ENCODE assay signal across 16 cellular contexts in genomic region chr9:133639613-133640012, GRCh38. TPM values are rescaled to one million over a fixed set of nuclear protein-coding genes. Genes with fewer than 3 reads are reported as not detected.
DNase-seq lines count a peak whose midpoint lies in the region; ATAC-seq and TF ChIP-seq lines count a peak whose summit lies in the region.
"Had no signal": no experiment of that assay in that cellular context is flagged by ENCODE, and none has a peak within 500 bp of the region (broad histone marks: within the 10 kb centered on the region; RNA-seq: fewer than 3 reads in every experiment).

No MANE protein-coding gene starts in this region.

- DNase-seq in Right ventricle myocardium inferior (ENCODE audit: missing footprints) (peak; percentile 30), right cardiac atrium (no peak), chondrocyte (ENCODE audit: low spot score) (peak; percentile 61), neural progenitor cell (ENCODE audit: low spot score) (no peak), EL (no peak)
- DNase-seq in effector CD8-positive, alpha-beta T cell (lab: John Stamatoyannopoulos, UW): no peak
- DNase-seq: ACHN; Caco-2; CD4-positive, alpha-beta T cell; GDM1; GM23248 had no signal

- 85% methylated on average over 8 of the region's 8 CpGs for WGBS in right cardiac atrium

- H3K9me3 ChIP-seq in right cardiac atrium (ENCODE audit: control insufficient read depth, low read length) (no peaks in the 10 kb centered on the region), neural progenitor cell (ENCODE audit: low read depth) (no peaks in the 10 kb centered on the region)
- H3K9me3 ChIP-seq: Caco-2, HAP-1 had no signal

- H3K4me1 Mint-ChIP-seq in chondrocyte (ENCODE audit: low read depth) (no peaks in the 10 kb centered on the region), neural progenitor cell (peaks cover 41% of the 10 kb centered on the region)

- H3K4me3 ChIP-seq in right cardiac atrium (ENCODE audit: low read length): no peak overlapping the region
- H3K4me3 ChIP-seq in neural progenitor cell: no peak overlapping the region
- H3K4me3 ChIP-seq: GM23248, HAP-1 had no signal

- H3K36me3 Mint-ChIP-seq in chondrocyte (ENCODE audit: low read depth) (no peaks in the 10 kb centered on the region), neural progenitor cell (no peaks in the 10 kb centered on the region)

- no peaks in the 10 kb centered on the region for H3K9me3 Mint-ChIP-seq in chondrocyte (ENCODE audit: low read depth)
- H3K9me3 Mint-ChIP-seq in neural progenitor cell: no peaks in the 10 kb centered on the region
- H3K9me3 Mint-ChIP-seq: CD4-positive, alpha-beta T cell had no signal

- no peaks in the 10 kb centered on the region for H3K79me2 ChIP-seq in neural progenitor cell (ENCODE audit: low read depth)

- ATAC-seq in Right ventricle myocardium inferior (no peak), right cardiac atrium (no peak)

- no peaks in the 10 kb centered on the region for H3K4me1 ChIP-seq in right cardiac atrium (ENCODE audit: control insufficient read depth, insufficient read depth, low read length)
- peaks cover 21% of the 10 kb centered on the region for H3K4me1 ChIP-seq in neural progenitor cell
- H3K4me1 ChIP-seq: Caco-2, HAP-1 had no signal

- no peak overlapping the region for H3K27ac Mint-ChIP-seq in chondrocyte (ENCODE audit: unreplicated experiment)
- peak overlapping the region; percentile 72 for H3K27ac Mint-ChIP-seq in neural progenitor cell
- H3K27ac Mint-ChIP-seq: CD4-positive, alpha-beta T cell had no signal

- no peaks in the 10 kb centered on the region for H4K20me1 ChIP-seq in neural progenitor cell (ENCODE audit: low read depth)

- H3K27me3 ChIP-seq in right cardiac atrium (ENCODE audit: control insufficient read depth, insufficient read depth): no peaks in the 10 kb centered on the region
- no peaks in the 10 kb centered on the region for H3K27me3 ChIP-seq in neural progenitor cell

- H3F3A ChIP-seq in neural progenitor cell (ENCODE audit: low read depth): peaks cover 3% of the 10 kb centered on the region

- TF ChIP-seq CTCF in chondrocyte (IDR thresholded peaks at IDR 0.05) (no peak), neural progenitor cell (IDR thresholded peaks at IDR 0.05) (no peak)

- H3K36me3 ChIP-seq in neural progenitor cell: no peaks in the 10 kb centered on the region
- H3K36me3 ChIP-seq: HAP-1 had no signal

- H3K27ac ChIP-seq in right cardiac atrium (ENCODE audit: low read length) (no peak overlapping the region), neural progenitor cell (no peak overlapping the region)
- H3K27ac ChIP-seq: C4-2B, GM23248 had no signal

- peaks cover 65% of the 10 kb centered on the region for H3K27me3 Mint-ChIP-seq in chondrocyte (ENCODE audit: low read depth)
- H3K27me3 Mint-ChIP-seq in neural progenitor cell (ENCODE audit: insufficient read depth, low read depth): peaks cover 5% of the 10 kb centered on the region
- H3K27me3 Mint-ChIP-seq: CD4-positive, alpha-beta T cell had no signal

- H2AFZ ChIP-seq in neural progenitor cell (replicated peaks): no peak overlapping the region
- H2AFZ ChIP-seq: GM23248 had no signal

- intact Hi-C loops in Right ventricle myocardium inferior (cut with DNase I) (no loop called here), right cardiac atrium (cut with DNase I) (no loop called here)

- H3K4me2 ChIP-seq in neural progenitor cell: no peak overlapping the region

- H3K9ac ChIP-seq in neural progenitor cell: no peak overlapping the region
- H3K9ac ChIP-seq: GM23248 had no signal

- H3K4me3 Mint-ChIP-seq in chondrocyte (ENCODE audit: unreplicated experiment) (no peak overlapping the region), neural progenitor cell (no peak overlapping the region)
- H3K4me3 Mint-ChIP-seq: CD4-positive, alpha-beta T cell had no signal

RNA-seq across cellular contexts. Expression of gene DBH, which starts 3.5 kb away (rescaled TPM):
- total RNA-seq in Right ventricle myocardium inferior (not detected), right cardiac atrium (under 1 TPM in 2 of 4 donors, not detected in 2; 0.09 to 0.14 TPM), chondrocyte (not detected in 3 replicates), neural progenitor cell (ENCODE audit: low replicate concordance) (not detected in 2 replicates)
- polyA plus RNA-seq in right cardiac atrium: 0.05 TPM
- total RNA-seq: Caco-2, GM23248, H4, HT-29 had no signal
- polyA plus RNA-seq: BJ, GM23248 had no signal

RNA-seq across cellular contexts. Expression of gene FAM163B, which starts 30.4 kb away (rescaled TPM):
- total RNA-seq in Right ventricle myocardium inferior: 0.22 TPM
- total RNA-seq in right cardiac atrium: 1 to 10 TPM; 1.2 to 5.4 (median 1.4) TPM
- polyA plus RNA-seq in right cardiac atrium: 2.0 TPM
- not detected in 3 replicates for total RNA-seq in chondrocyte
- total RNA-seq in neural progenitor cell (ENCODE audit: low replicate concordance): 0.31 TPM in 1 of 2 replicates, not detected in the other
- total RNA-seq: Caco-2; CD4-positive, alpha-beta T cell; GM23248; H4; HT-29 had no signal
- polyA plus RNA-seq: BJ, GM23248 had no signal

Comparison
In these comparisons a context has a peak if more than half of its experiments do, and no peak if none do; other contexts are left out.
1. DNase-seq: peak in Right ventricle myocardium inferior (single experiment) and chondrocyte (single experiment); none in right cardiac atrium (0 of 3), neural progenitor cell (single experiment), EL (single experiment) and effector CD8-positive, alpha-beta T cell (single experiment).